ENCODE assay signal across 8 cellular contexts in the genomic region with DNA sequence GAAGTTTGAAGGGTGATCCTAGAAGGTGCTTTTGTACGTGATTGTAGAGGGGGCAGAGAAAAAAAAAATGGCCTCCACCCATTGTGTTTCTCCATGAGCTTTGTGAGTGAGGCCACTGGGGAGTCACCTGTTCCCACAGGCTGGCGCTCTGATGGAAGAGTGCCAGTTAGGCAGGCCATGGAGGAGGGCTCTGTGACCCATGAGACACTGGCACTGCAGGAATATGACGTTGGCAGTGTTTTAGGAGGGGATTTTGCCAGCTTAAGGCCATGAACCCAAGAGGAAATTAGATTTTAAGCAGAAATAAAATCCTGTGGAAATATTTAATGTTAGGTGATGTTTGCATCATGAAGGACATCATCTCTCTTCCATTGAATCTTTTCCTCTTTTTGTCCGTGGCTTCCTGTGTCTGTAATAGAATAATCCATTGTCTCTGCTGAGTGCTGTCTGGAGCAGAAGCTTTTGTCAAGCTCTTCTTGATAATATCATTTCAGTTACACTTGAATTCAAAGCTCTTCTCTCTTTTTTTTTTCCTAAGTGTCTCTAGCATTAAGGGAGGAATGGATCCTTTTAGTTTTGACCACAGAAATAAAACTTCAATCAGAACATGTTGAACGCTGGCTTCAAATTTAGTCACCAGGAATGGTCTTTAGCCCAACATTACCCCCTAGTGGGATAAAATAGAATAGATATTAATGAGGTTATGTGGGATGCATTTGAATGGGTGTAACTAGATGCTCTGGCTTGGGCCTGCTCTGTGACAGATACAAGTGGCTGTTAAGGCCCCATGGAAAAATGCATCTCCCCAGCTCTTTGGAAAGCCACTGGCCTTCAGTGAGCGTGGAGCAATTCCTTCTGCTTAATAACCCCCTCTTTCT. TPM values are rescaled to one million over a fixed set of nuclear protein-coding genes. Genes with fewer than 3 reads are reported as not detected.
DNase-seq lines count a peak whose midpoint lies in the region; ATAC-seq, FAIRE-seq and TF ChIP-seq lines count a peak whose summit lies in the region.

No MANE protein-coding gene starts in this region.

- H3K4me3 ChIP-seq in psoas muscle = no peak overlapping the region

- H3K36me3 ChIP-seq in psoas muscle (ENCODE audit: insufficient read depth in 1 of 2, low read depth in 1 of 2) = no peaks in the 10 kb centered on the region

- no peaks in the 10 kb centered on the region for H3K27me3 ChIP-seq in psoas muscle (ENCODE audit: insufficient read depth in 3 of 3, low read length in 2 of 3)

- in situ Hi-C loops in GM13976 (cut with MboI; ENCODE audit: low sequenced_read_pairs, unreplicated experiment) = loop anchor here (10.0 to 25.0 kb wide), 2 partner anchors 245 to 247 kb away; a partner anchor contains a TSS

- TF ChIP-seq CTCF in GM13976 (IDR thresholded peaks at IDR 0.05; ENCODE audit: borderline replicate concordance, control extremely low read depth, extremely low read depth, insufficient read depth, missing control alignments) (peak; percentile 12), psoas muscle (IDR thresholded peaks at IDR 0.05) (peak; percentile 50)

- 12 to 23% (median 16%) methylated on average over 6 of the region's 6 CpGs for WGBS in psoas muscle, 3 donors

- H3K4me1 ChIP-seq in psoas muscle = no peaks in the 10 kb centered on the region

- intact Hi-C loops in psoas muscle (cut with DNase I) (loop anchor here in 1 of 2 donors (5.0 kb wide), 1 partner anchor 252 kb away; no protein-coding TSS in a partner anchor), posterior vena cava (cut with DNase I) (loop anchor here in 1 of 2 donors (10.0 kb wide), 1 partner anchor 255 kb away; no protein-coding TSS in a partner anchor)

- peak; percentile 73 for DNase-seq in GM13976 (ENCODE audit: low spot score)
- DNase-seq in NCI-H128 (lab: John Stamatoyannopoulos, UW; ENCODE audit: unreplicated experiment) = peak; percentile 38
- peak; percentile 40 for DNase-seq in SKM-1 treated with dmso at 0.1 percent for 144 hours (lab: John Stamatoyannopoulos, UW; ENCODE audit: unreplicated experiment)
- DNase-seq in foreskin melanocyte = peak; percentile 62
- no peak for DNase-seq in psoas muscle
- DNase-seq in posterior vena cava (ENCODE audit: low spot score) = no peak

- no peaks in the 10 kb centered on the region for H3K9me3 ChIP-seq in psoas muscle

- no peak overlapping the region for H3K27ac ChIP-seq in psoas muscle

- ATAC-seq in HG02840 (IDR thresholded peaks at IDR 0.05; ENCODE audit: low FRiP score, unreplicated experiment) = peak; percentile 82
- peak in 3 of 4 donors; percentile 48 to 67 (median 61) for ATAC-seq in psoas muscle

- FAIRE-seq in A204.1 (lab: Jason Lieb, UNC) = peak; percentile 32

RNA-seq across cellular contexts. Expression of a gene that starts 41.0 kb away (rescaled TPM):
- total RNA-seq in psoas muscle (not detected), posterior vena cava (not detected)
- under 1 TPM in 1 of 3 donors, not detected in 2; 0.09 TPM for polyA plus RNA-seq in psoas muscle

Comparison
In these comparisons a context has a peak if more than half of its experiments do, and no peak if none do; other contexts are left out.
1. DNase-seq: peak in GM13976 (single experiment), NCI-H128 (single experiment), SKM-1 treated with dmso at 0.1 percent for 144 hours (single experiment) and foreskin melanocyte (single experiment); none in psoas muscle (0 of 2) and posterior vena cava (single experiment).